8 cellular contexts compared by ENCODE assay signal in genomic region chr22:23856721-23857605, GRCh38. TPM values are rescaled to one million over a fixed set of nuclear protein-coding genes. Genes with fewer than 3 reads are reported as not detected.
DNase-seq lines count a peak whose midpoint lies in the region; ATAC-seq and TF ChIP-seq lines count a peak whose summit lies in the region.

No MANE protein-coding gene starts in this region.

- H3K27me3 ChIP-seq in BE2C (no peaks in the 10 kb centered on the region), skeletal muscle tissue (ENCODE audit: control insufficient read depth in 3 of 3, insufficient read depth in 3 of 3, low read length in 3 of 3) (no peaks in the 10 kb centered on the region)

- peaks cover 27% of the 10 kb centered on the region for H3K4me1 Mint-ChIP-seq in brain

- H3K4me1 ChIP-seq in BE2C (peaks cover 8% of the 10 kb centered on the region), skeletal muscle tissue (ENCODE audit: control insufficient read depth in 3 of 3, insufficient read depth in 3 of 3, low read length in 3 of 3) (peaks cover 17 to 27% (median 25%) of the 10 kb centered on the region in 3 donors)

- peak; percentile 25 for ATAC-seq in GM18499 (IDR thresholded peaks at IDR 0.05; ENCODE audit: insufficient read depth, unreplicated experiment)
- ATAC-seq in HG02943 (IDR thresholded peaks at IDR 0.05; ENCODE audit: low read depth, unreplicated experiment), result peak; percentile 39

- H3K4me3 Mint-ChIP-seq in brain, result peak overlapping the region; percentile 85 to 91 (median 88)

- peak overlapping the region; percentile 58 for H3K27ac ChIP-seq in skeletal muscle tissue (ENCODE audit: low read depth, low read length)

- H3K4me3 ChIP-seq in BE2C (ENCODE audit: low read depth, low read length) (peak overlapping the region; percentile 98), skeletal muscle tissue (ENCODE audit: low read length in 3 of 3) (peak overlapping the region; percentile 76 to 95 (median 77))

- H3K27ac Mint-ChIP-seq in brain, result peak overlapping the region; percentile 88 to 99 (median 97)

- H3K9ac ChIP-seq in skeletal muscle tissue (ENCODE audit: low read depth in 1 of 3, low read length in 3 of 3), result peak overlapping the region; percentile 80 to 98 (median 80)

- H3K9me3 ChIP-seq in BE2C (no peaks in the 10 kb centered on the region), skeletal muscle tissue (ENCODE audit: control insufficient read depth in 3 of 3, low read length in 3 of 3) (no peaks in the 10 kb centered on the region)

- no peaks in the 10 kb centered on the region for H3K27me3 Mint-ChIP-seq in brain

- H3K36me3 Mint-ChIP-seq in brain, result peaks cover under 1% of the 10 kb centered on the region

- DNase-seq in BE2C (peak; percentile 50), NCI-H69 (lab: John Stamatoyannopoulos, UW) (peak; percentile 83), iPS-NIHi7 (ENCODE audit: extremely low spot score) (peak; percentile 54), NCI-H226 (no peak)

- TF ChIP-seq CTCF in BE2C (IDR thresholded peaks at IDR 0.05; ENCODE audit: low read depth, low read length) (peak; percentile 25), brain (conservative IDR thresholded peaks at IDR 0.05) (no peak)

- H3K36me3 ChIP-seq in BE2C, result no peaks in the 10 kb centered on the region
- peaks cover 0 to 2% (median 0%) of the 10 kb centered on the region in 3 donors for H3K36me3 ChIP-seq in skeletal muscle tissue (ENCODE audit: control insufficient read depth in 3 of 3, insufficient read depth in 3 of 3, low read length in 3 of 3)

- H3K9me3 Mint-ChIP-seq in brain, result peaks cover 0 to 2% (median 0%) of the 10 kb centered on the region in 5 experiments

RNA-seq across cellular contexts. Expression of gene SLC2A11, which starts 0.7 kb away (rescaled TPM):
- polyA plus RNA-seq in BE2C (2012; ENCODE audit: insufficient read depth, insufficient read length, low read depth), result 26.1 TPM
- polyA plus RNA-seq in brain (ENCODE audit: insufficient read depth, low read depth, low replicate concordance), result 21.1 TPM
- total RNA-seq in skeletal muscle tissue, result 2.1 TPM

RNA-seq across cellular contexts. Expression of gene DERL3, which starts 18.2 kb away (rescaled TPM):
- polyA plus RNA-seq in BE2C (2012; ENCODE audit: insufficient read depth, insufficient read length, low read depth), result 0.82 TPM
- polyA plus RNA-seq in brain (ENCODE audit: insufficient read depth, low read depth, low replicate concordance), result 3.1 TPM
- 1.0 TPM for total RNA-seq in skeletal muscle tissue

RNA-seq across cellular contexts. Expression of gene MIF, which starts 37.2 kb away (rescaled TPM):
- polyA plus RNA-seq in BE2C (2012; ENCODE audit: insufficient read depth, insufficient read length, low read depth), result 3,280 TPM
- 583 TPM for polyA plus RNA-seq in brain (ENCODE audit: insufficient read depth, low read depth, low replicate concordance)
- 76.7 TPM for total RNA-seq in skeletal muscle tissue
